Comparison of ENCODE assay signal across 8 cellular contexts in genomic region chr15:75732809-75733451, GRCh38. TPM values are rescaled to one million over a fixed set of nuclear protein-coding genes. Genes with fewer than 3 reads are reported as not detected.
DNase-seq lines count a peak whose midpoint lies in the region; ATAC-seq, FAIRE-seq and TF ChIP-seq lines count a peak whose summit lies in the region.

No MANE protein-coding gene starts in this region.

- BruUV-seq in MCF 10A (replicated peaks; lab: Mats Ljungman, UMichigan), result no TSS peak

- no peaks in the 10 kb centered on the region for H3K9me3 Mint-ChIP-seq in MCF 10A (ENCODE audit: unreplicated experiment)

- DNase-seq in NCI-H1417 (lab: John Stamatoyannopoulos, UW), result peak; percentile 6 to 72 (median 37)
- no peak for DNase-seq in NCI-H1417 treated with DMSO at 0.1 percent for 48 hours (lab: John Stamatoyannopoulos, UW)
- DNase-seq in KBM-7, result peak; percentile 81
- peak in 3 of 5 experiments; percentile 19 to 38 (median 24) for DNase-seq in T-helper 2 cell
- DNase-seq in MCF 10A (ENCODE audit: unreplicated experiment), result peak; percentile 64
- DNase-seq in keratinocyte (ENCODE audit: low read depth, low spot score), result no peak
- peak; percentile 16 for DNase-seq in stimulated activated CD4-positive, alpha-beta T cell treated with anti-CD3 and anti-CD28 coated beads, Interleukin-2, amount 100 ng/mL, for 4 hours (ENCODE audit: low read depth)

- no peak overlapping the region for H3K27ac ChIP-seq in keratinocyte (ENCODE audit: control insufficient read depth, insufficient read depth, low read length)

- CTCF ChIA-PET in MCF 10A (lab: Yijun Ruan, JAX), result interaction anchor here (0.6 to 1.4 kb wide), 13 partner anchors 9 to 365 kb away, joined by 3 to 16 read pairs (median 4); partner anchors contain the start of genes IMP3 and MAN2C1

- H3K4me3 ChIP-seq in keratinocyte (ENCODE audit: control insufficient read depth in 2 of 3, extremely low read depth in 1 of 3, insufficient read depth in 2 of 3, low read depth in 1 of 3, low read length in 3 of 3), result no peak overlapping the region

- no peaks in the 10 kb centered on the region for H3K9me3 ChIP-seq in keratinocyte (ENCODE audit: control insufficient read depth, low read depth, low read length)

- H3K36me3 ChIP-seq in keratinocyte (ENCODE audit: control insufficient read depth in 2 of 2, extremely low read depth in 1 of 2, insufficient read depth in 2 of 2, low read length in 2 of 2), result no peaks in the 10 kb centered on the region

- dilution Hi-C loops in keratinocyte (cut with MboI; ENCODE audit: extremely low pct_ligation_motif_present, low sequenced_read_pairs), result no loop called here

- peaks cover 6% of the 10 kb centered on the region for H3K4me1 Mint-ChIP-seq in MCF 10A (ENCODE audit: insufficient read depth, unreplicated experiment)

- intact Hi-C loops in MCF 10A (cut with micrococcal nuclease), result loop anchor here (1.0 kb wide), 1 partner anchor 69 kb away; no protein-coding TSS in a partner anchor

- no peak overlapping the region for H3K9ac ChIP-seq in keratinocyte (ENCODE audit: control insufficient read depth, extremely low read depth, insufficient read depth, low read length)

- no peak overlapping the region for H3K27ac Mint-ChIP-seq in MCF 10A (ENCODE audit: low read depth, unreplicated experiment)

- H4K20me1 ChIP-seq in keratinocyte (ENCODE audit: control insufficient read depth, extremely low read depth, insufficient read depth, low read length), result no peaks in the 10 kb centered on the region

- no peak overlapping the region for H3K4me3 Mint-ChIP-seq in MCF 10A (ENCODE audit: unreplicated experiment)

- H2AFZ ChIP-seq in keratinocyte (ENCODE audit: control insufficient read depth, low read length), result no peak overlapping the region

- no peaks in the 10 kb centered on the region for H3K27me3 ChIP-seq in keratinocyte (ENCODE audit: control insufficient read depth, extremely low read depth, insufficient read depth, low read length)

- H3K4me1 ChIP-seq in keratinocyte (ENCODE audit: control insufficient read depth, extremely low read depth, insufficient read depth, low read length), result no peaks in the 10 kb centered on the region

- TF ChIP-seq CTCF in MCF 10A (IDR thresholded peaks at IDR 0.05; ENCODE audit: unreplicated experiment) (peak; percentile 83), keratinocyte (optimal IDR thresholded peaks at IDR 0.05 in 1 of 3, IDR thresholded peaks at IDR 0.05 in 1 of 3, conservative IDR thresholded peaks at IDR 0.05 in 1 of 3; ENCODE audit: extremely low read depth in 1 of 3, insufficient read depth in 2 of 3, low read length in 3 of 3) (peak; percentile 82 to 88 (median 83))

- in situ Hi-C loops in KBM-7 (cut with MboI; ENCODE audit: low pct_unique_long_range_greater_than_20kb, low sequenced_read_pairs), result no loop called here

- POLR2A ChIA-PET in MCF 10A (lab: Yijun Ruan, JAX), result interaction anchor here (0.7 to 1.8 kb wide), 4 partner anchors 10 to 187 kb away, joined by 3 to 4 read pairs (median 4); partner anchors contain the start of gene SNUPN

- no peak for ATAC-seq in HG03108 (IDR thresholded peaks at IDR 0.05; ENCODE audit: unreplicated experiment)

- no peaks in the 10 kb centered on the region for H3K79me2 ChIP-seq in keratinocyte (ENCODE audit: control insufficient read depth, insufficient read depth, low read length)

- H3K36me3 Mint-ChIP-seq in MCF 10A (ENCODE audit: insufficient read depth, unreplicated experiment), result no peaks in the 10 kb centered on the region

- H3K4me2 ChIP-seq in keratinocyte (ENCODE audit: control insufficient read depth, extremely low read depth, insufficient read depth, low read depth, low read length), result no peak overlapping the region

- no peaks in the 10 kb centered on the region for H3K27me3 Mint-ChIP-seq in MCF 10A (ENCODE audit: insufficient read depth, unreplicated experiment)

- FAIRE-seq in keratinocyte (lab: Jason Lieb, UNC), result peak; percentile 87

- H3K9me1 ChIP-seq in keratinocyte (ENCODE audit: control insufficient read depth, extremely low read depth, insufficient read depth, low read length), result no peaks in the 10 kb centered on the region

RNA-seq across cellular contexts. Expression of gene CSPG4, which starts 20.3 kb away (rescaled TPM):
- 0.05 and 0.21 TPM in 2 replicates for total RNA-seq in MCF 10A (2022)
- 0.67 to 1.9 TPM (median 1.7 TPM) in 3 replicates for polyA plus RNA-seq in keratinocyte
- polyA plus RNA-seq in keratinocyte (2011; ENCODE audit: low read depth), result 0.31 TPM
- polyA plus RNA-seq in keratinocyte (2011; cell fraction: cytosol; rRNA removed), result 0.16 and 0.49 TPM in 2 replicates
- polyA plus RNA-seq in keratinocyte (2011; cell fraction: nucleus; rRNA removed), result 2.5 and 5.0 TPM in 2 replicates
- polyA plus RNA-seq in keratinocyte (2012; ENCODE audit: low replicate concordance), result 1.7 and 5.4 TPM in 2 replicates
- polyA minus RNA-seq in keratinocyte, result 3.2 to 15.0 TPM (median 4.5 TPM) in 3 replicates
- polyA minus RNA-seq in keratinocyte (2011; cell fraction: cytosol; rRNA and poly(A)+ RNA removed), result 2.5 TPM
- polyA minus RNA-seq in keratinocyte (2011; cell fraction: nucleus; rRNA and poly(A)+ RNA removed), result 8.4 and 12.3 TPM in 2 replicates

Comparison
In these comparisons a context has a peak if more than half of its experiments do, and no peak if none do; other contexts are left out.
1. DNase-seq: peak in NCI-H1417 (3 of 3), KBM-7 (single experiment), T-helper 2 cell (3 of 5), MCF 10A (single experiment) and stimulated activated CD4-positive, alpha-beta T cell treated with anti-CD3 and anti-CD28 coated beads, Interleukin-2, amount 100 ng/mL, for 4 hours (single experiment); none in NCI-H1417 treated with DMSO at 0.1 percent for 48 hours (single experiment) and keratinocyte (single experiment).